1 cellular context compared by ENCODE assay signal in the genomic region with DNA sequence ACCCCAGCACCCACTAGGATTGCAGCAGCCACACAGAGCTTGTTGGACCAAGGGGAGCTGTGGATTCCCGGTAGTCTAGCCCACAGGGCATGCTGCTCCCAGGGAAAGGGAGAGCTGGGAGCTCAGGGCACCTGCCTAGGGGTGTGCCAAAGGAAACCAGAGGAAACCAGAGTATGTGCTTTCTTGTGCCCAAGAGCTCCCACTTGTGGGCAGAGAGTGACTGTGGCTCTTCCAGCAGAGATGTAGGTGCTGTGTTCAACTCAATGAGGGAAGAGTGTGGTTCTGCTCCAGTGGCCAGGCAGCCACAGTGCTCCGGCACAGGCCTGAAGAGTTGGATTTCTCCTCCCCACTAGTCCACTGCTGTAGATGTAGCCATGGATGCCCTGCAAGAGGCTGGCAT.
TF ChIP-seq lines count a peak whose summit lies in the region.

No MANE protein-coding gene starts in this region.

TF ChIP-seq in GM23338, 12 proteins besides CTCF, POLR2A, EP300 and RAD21 (continued from another document):
- TF ChIP-seq, protein P1, sequence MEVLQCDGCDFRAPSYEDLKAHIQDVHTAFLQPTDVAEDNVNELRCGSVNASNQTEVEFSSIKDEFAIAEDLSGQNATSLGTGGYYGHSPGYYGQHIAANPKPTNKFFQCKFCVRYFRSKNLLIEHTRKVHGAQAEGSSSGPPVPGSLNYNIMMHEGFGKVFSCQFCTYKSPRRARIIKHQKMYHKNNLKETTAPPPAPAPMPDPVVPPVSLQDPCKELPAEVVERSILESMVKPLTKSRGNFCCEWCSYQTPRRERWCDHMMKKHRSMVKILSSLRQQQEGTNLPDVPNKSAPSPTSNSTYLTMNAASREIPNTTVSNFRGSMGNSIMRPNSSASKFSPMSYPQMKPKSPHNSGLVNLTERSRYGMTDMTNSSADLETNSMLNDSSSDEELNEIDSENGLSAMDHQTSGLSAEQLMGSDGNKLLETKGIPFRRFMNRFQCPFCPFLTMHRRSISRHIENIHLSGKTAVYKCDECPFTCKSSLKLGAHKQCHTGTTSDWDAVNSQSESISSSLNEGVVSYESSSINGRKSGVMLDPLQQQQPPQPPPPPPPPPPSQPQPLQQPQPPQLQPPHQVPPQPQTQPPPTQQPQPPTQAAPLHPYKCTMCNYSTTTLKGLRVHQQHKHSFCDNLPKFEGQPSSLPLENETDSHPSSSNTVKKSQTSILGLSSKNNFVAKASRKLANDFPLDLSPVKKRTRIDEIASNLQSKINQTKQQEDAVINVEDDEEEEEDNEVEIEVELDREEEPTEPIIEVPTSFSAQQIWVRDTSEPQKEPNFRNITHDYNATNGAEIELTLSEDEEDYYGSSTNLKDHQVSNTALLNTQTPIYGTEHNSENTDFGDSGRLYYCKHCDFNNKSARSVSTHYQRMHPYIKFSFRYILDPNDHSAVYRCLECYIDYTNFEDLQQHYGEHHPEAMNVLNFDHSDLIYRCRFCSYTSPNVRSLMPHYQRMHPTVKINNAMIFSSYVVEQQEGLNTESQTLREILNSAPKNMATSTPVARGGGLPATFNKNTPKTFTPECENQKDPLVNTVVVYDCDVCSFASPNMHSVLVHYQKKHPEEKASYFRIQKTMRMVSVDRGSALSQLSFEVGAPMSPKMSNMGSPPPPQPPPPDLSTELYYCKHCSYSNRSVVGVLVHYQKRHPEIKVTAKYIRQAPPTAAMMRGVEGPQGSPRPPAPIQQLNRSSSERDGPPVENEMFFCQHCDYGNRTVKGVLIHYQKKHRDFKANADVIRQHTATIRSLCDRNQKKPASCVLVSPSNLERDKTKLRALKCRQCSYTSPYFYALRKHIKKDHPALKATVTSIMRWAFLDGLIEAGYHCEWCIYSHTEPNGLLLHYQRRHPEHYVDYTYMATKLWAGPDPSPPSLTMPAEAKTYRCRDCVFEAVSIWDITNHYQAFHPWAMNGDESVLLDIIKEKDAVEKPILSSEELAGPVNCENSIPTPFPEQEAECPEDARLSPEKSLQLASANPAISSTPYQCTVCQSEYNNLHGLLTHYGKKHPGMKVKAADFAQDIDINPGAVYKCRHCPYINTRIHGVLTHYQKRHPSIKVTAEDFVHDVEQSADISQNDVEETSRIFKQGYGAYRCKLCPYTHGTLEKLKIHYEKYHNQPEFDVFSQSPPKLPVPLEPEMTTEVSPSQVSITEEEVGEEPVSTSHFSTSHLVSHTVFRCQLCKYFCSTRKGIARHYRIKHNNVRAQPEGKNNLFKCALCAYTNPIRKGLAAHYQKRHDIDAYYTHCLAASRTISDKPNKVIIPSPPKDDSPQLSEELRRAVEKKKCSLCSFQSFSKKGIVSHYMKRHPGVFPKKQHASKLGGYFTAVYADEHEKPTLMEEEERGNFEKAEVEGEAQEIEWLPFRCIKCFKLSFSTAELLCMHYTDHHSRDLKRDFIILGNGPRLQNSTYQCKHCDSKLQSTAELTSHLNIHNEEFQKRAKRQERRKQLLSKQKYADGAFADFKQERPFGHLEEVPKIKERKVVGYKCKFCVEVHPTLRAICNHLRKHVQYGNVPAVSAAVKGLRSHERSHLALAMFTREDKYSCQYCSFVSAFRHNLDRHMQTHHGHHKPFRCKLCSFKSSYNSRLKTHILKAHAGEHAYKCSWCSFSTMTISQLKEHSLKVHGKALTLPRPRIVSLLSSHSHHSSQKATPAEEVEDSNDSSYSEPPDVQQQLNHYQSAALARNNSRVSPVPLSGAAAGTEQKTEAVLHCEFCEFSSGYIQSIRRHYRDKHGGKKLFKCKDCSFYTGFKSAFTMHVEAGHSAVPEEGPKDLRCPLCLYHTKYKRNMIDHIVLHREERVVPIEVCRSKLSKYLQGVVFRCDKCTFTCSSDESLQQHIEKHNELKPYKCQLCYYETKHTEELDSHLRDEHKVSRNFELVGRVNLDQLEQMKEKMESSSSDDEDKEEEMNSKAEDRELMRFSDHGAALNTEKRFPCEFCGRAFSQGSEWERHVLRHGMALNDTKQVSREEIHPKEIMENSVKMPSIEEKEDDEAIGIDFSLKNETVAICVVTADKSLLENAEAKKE (CRISPR knock-in tag; IDR thresholded peaks at IDR 0.05) = no peak
- no peak for TF ChIP-seq NANOG (IDR thresholded peaks at IDR 0.05; ENCODE audit: borderline replicate concordance)
